Comparison of ENCODE assay signal across 8 cellular contexts in the genomic region with DNA sequence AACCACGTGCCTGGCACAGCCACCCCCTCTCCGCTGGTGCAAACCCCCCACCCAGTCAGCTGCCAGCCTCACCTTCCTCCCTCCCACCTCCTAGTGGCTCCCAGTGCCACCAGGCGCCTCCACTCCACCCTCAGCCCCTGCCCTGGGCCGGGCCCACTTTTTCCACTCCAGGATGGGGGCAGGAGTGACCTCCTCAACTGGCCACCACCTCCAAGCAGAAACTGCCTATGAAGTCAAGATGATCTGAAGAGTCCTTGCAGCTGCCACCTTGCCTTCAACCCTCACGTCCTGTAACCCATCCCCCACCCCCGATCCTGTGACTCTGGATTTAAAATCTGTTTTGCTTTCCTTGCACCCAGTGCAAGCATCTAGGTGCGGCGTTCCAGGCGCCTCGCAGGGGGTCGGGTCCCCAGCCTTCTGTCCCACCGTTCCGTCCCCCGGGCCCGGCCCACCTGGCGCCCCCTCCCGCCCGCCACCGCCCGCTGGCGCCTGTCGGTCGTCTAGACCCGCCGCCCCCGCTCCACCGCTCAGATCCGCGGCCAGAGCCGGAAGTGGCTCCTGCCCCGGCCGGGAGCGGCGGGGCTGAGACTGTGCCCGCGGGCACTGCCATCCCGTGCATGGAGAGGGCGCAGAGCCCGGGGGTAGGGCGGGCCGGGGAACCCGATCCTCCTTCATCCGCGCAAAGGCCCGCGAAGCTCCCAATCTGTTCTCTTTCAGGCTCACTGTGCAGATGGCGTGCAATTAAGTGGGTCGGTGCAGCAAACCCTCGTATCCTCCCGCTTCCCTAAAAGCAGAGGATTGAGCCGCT. TPM values are rescaled to one million over a fixed set of nuclear protein-coding genes. Genes with fewer than 3 reads are reported as not detected.
DNase-seq lines count a peak whose midpoint lies in the region; ATAC-seq and TF ChIP-seq lines count a peak whose summit lies in the region.

No MANE protein-coding gene starts in this region.

- H3K4me1 Mint-ChIP-seq in activated CD8-positive, alpha-beta T cell treated with anti-CD3 and anti-CD28 coated beads, Interleukin-2, amount 10 ng/mL, durations not matched to agents 7 days and 5 days (ENCODE audit: low read depth): peaks cover 14% of the 10 kb centered on the region

- TF ChIP-seq POLR2A in GM18505 (IDR thresholded peaks at IDR 0.05; ENCODE audit: borderline replicate concordance, extremely low read depth, insufficient read depth, insufficient read length): no peak
- no peak for TF ChIP-seq POLR2A in NB4 (IDR thresholded peaks at IDR 0.05; ENCODE audit: extremely low read depth, insufficient read length)
- TF ChIP-seq POLR2A in stomach (IDR thresholded peaks at IDR 0.05): no peak

- no peak for TF ChIP-seq EP300 in stomach (IDR thresholded peaks at IDR 0.05)

- peaks cover 4% of the 10 kb centered on the region for H3K4me1 ChIP-seq in effector memory CD4-positive, alpha-beta T cell (ENCODE audit: control insufficient read depth, insufficient read depth, low read length, poor library complexity, severe bottlenecking)
- H3K4me1 ChIP-seq in stomach: peaks cover 9 to 43% (median 25%) of the 10 kb centered on the region in 4 donors

- CTCF ChIA-PET in activated CD8-positive, alpha-beta T cell treated with anti-CD3 and anti-CD28 coated beads, Interleukin-2, amount 10 ng/mL, durations not matched to agents 7 days and 5 days (lab: Charles Lee): interaction anchor here (0.7 kb wide), 1 partner anchor 19 kb away, joined by 3 read pairs; no protein-coding TSS in a partner anchor

- H3K9me3 Mint-ChIP-seq in activated CD8-positive, alpha-beta T cell treated with anti-CD3 and anti-CD28 coated beads, Interleukin-2, amount 10 ng/mL, durations not matched to agents 7 days and 5 days (ENCODE audit: insufficient read depth): no peaks in the 10 kb centered on the region

- intact Hi-C loops in stomach (cut with DNase I; ENCODE audit: low total_unique reads): no loop called here

- no peaks in the 10 kb centered on the region for H3K36me3 Mint-ChIP-seq in activated CD8-positive, alpha-beta T cell treated with anti-CD3 and anti-CD28 coated beads, Interleukin-2, amount 10 ng/mL, durations not matched to agents 7 days and 5 days (ENCODE audit: low read depth)

- H3K27me3 ChIP-seq in effector memory CD4-positive, alpha-beta T cell (replicated peaks; ENCODE audit: control insufficient read depth, insufficient read depth, low read length, poor library complexity, severe bottlenecking): no peaks in the 10 kb centered on the region
- H3K27me3 ChIP-seq in stomach: no peaks in the 10 kb centered on the region

- ATAC-seq in GM18505 (IDR thresholded peaks at IDR 0.05; ENCODE audit: unreplicated experiment): peak; percentile 55
- ATAC-seq in activated CD8-positive, alpha-beta T cell treated with anti-CD3 and anti-CD28 coated beads, Interleukin-2, amount 10 ng/mL, durations not matched to agents 7 days and 5 days: peak; percentile 88

- DNase-seq in NB4 (ENCODE audit: low read depth): peak; percentile 66
- DNase-seq in activated CD8-positive, alpha-beta T cell treated with anti-CD3 and anti-CD28 coated beads, Interleukin-2, amount 10 ng/mL, durations not matched to agents 7 days and 5 days: peak; percentile 44
- peak in 1 of 3 donors; percentile 4 for DNase-seq in effector memory CD4-positive, alpha-beta T cell
- peak; percentile 27 for DNase-seq in mucosa of gallbladder (ENCODE audit: low spot score)
- peak; percentile 57 for DNase-seq in stomach
- DNase-seq in GF-D8 (lab: John Stamatoyannopoulos, UW): no peak
- no peak for DNase-seq in cerebellar nuclear complex (lab: John Stamatoyannopoulos, UW)

- no peaks in the 10 kb centered on the region for H3K9me3 ChIP-seq in effector memory CD4-positive, alpha-beta T cell (ENCODE audit: control insufficient read depth, low read length)
- H3K9me3 ChIP-seq in stomach: no peaks in the 10 kb centered on the region

- no peaks in the 10 kb centered on the region for H3K36me3 ChIP-seq in effector memory CD4-positive, alpha-beta T cell (ENCODE audit: control insufficient read depth, insufficient read depth, low read length)
- H3K36me3 ChIP-seq in stomach: peaks cover 0 to 9% (median 6%) of the 10 kb centered on the region in 4 donors

- peak overlapping the region; percentile 38 for H3K4me3 Mint-ChIP-seq in activated CD8-positive, alpha-beta T cell treated with anti-CD3 and anti-CD28 coated beads, Interleukin-2, amount 10 ng/mL, durations not matched to agents 7 days and 5 days

- WGBS in stomach, 5 donors: 5 to 22% (median 7%) methylated on average over 15 to 51 of the region's 51 CpGs

- H3K4me3 ChIP-seq in NB4 (ENCODE audit: low read depth, low read length) (peak overlapping the region; percentile 27), stomach (peak overlapping the region; percentile 45 to 55 (median 46))
- H3K4me3 ChIP-seq in effector memory CD4-positive, alpha-beta T cell (ENCODE audit: insufficient read depth, low read depth, low read length, poor library complexity, severe bottlenecking): peak overlapping the region; percentile 62

- TF ChIP-seq CTCF in NB4 (IDR thresholded peaks at IDR 0.05; ENCODE audit: low read depth, low read length) (no peak), stomach (IDR thresholded peaks at IDR 0.05) (no peak)

- H3K27ac ChIP-seq in effector memory CD4-positive, alpha-beta T cell (ENCODE audit: insufficient read depth, low read length, poor library complexity, severe bottlenecking): no peak overlapping the region
- H3K27ac ChIP-seq in stomach: peak overlapping the region; percentile 62 to 84 (median 80)

- no peak overlapping the region for H3K27ac Mint-ChIP-seq in activated CD8-positive, alpha-beta T cell treated with anti-CD3 and anti-CD28 coated beads, Interleukin-2, amount 10 ng/mL, durations not matched to agents 7 days and 5 days

- peaks cover 7% of the 10 kb centered on the region for H3K27me3 Mint-ChIP-seq in activated CD8-positive, alpha-beta T cell treated with anti-CD3 and anti-CD28 coated beads, Interleukin-2, amount 10 ng/mL, durations not matched to agents 7 days and 5 days (ENCODE audit: low read depth)

- POLR2A ChIA-PET in activated CD8-positive, alpha-beta T cell treated with anti-CD3 and anti-CD28 coated beads, Interleukin-2, amount 10 ng/mL, durations not matched to agents 7 days and 5 days (lab: Charles Lee): no interaction called here

RNA-seq across cellular contexts. Expression of a gene that starts 51.2 kb away (rescaled TPM):
- total RNA-seq in activated CD8-positive, alpha-beta T cell treated with anti-CD3 and anti-CD28 coated beads, Interleukin-2, amount 10 ng/mL, durations not matched to agents 7 days and 5 days: 100 to 1,000 TPM; 173 to 177 TPM
- total RNA-seq in mucosa of gallbladder: 345 TPM
- total RNA-seq in stomach: 100 to 1,000 TPM; 109 to 340 (median 207) TPM
- polyA plus RNA-seq in stomach: 10 to 100 TPM; 15.9 to 35.6 (median 24.2) TPM

Comparison
In these comparisons a context has a peak if more than half of its experiments do, and no peak if none do; other contexts are left out.
1. DNase-seq: peak in NB4 (single experiment), activated CD8-positive, alpha-beta T cell treated with anti-CD3 and anti-CD28 coated beads, Interleukin-2, amount 10 ng/mL, durations not matched to agents 7 days and 5 days (single experiment), mucosa of gallbladder (single experiment) and stomach (single experiment); none in GF-D8 (single experiment) and cerebellar nuclear complex (0 of 2).
2. Peak in every context shown above with its lines, with median percentiles within 50 percentile points of each other: H3K4me3 ChIP-seq.